ENCODE assay signal across 23 cellular contexts in genomic region chr7:123372368-123372767, GRCh38.
"Had no signal": no experiment of that assay in that cellular context is flagged by ENCODE, and none has a peak within 500 bp of the region (broad histone marks: within the 10 kb centered on the region; RNA-seq: fewer than 3 reads in every experiment).

No MANE protein-coding gene starts in this region.

- H3K9me3 ChIP-seq: ascending aorta, breast epithelium, neutrophil, spleen, thoracic aorta, upper lobe of left lung had no signal

- ATAC-seq: activated CD8-positive, alpha-beta T cell treated with anti-CD3 and anti-CD28 coated beads for 36 hours; foreskin keratinocyte; left ventricle myocardium superior; natural killer cell; sciatic nerve; stimulated activated naive B cell treated with anti-CD40 and anti-IgM and Interleukin-4, amounts not matched to agents 10 μg/mL and 1 μg/mL and 100 μg/mL, for 72 hours; T-cell; WTC11 had no signal

- H3K4me1 Mint-ChIP-seq: activated naive CD4-positive, alpha-beta T cell treated with anti-CD3 and anti-CD28 coated beads, Interleukin-2, amount 10 ng/mL, durations not matched to agents 7 days and 5 days; memory B cell; natural killer cell; stimulated activated naive B cell treated with anti-CD40 and anti-IgM and Interleukin-4, amounts not matched to agents 10 μg/mL and 1 μg/mL and 100 μg/mL, for 72 hours; T-cell; WTC11 had no signal

- DNase-seq: activated CD4-positive, alpha-beta T cell treated with anti-CD3 and anti-CD28 coated beads for 48 hours; activated CD8-positive, alpha-beta T cell treated with anti-CD3 and anti-CD28 coated beads for 36 hours; activated naive CD4-positive, alpha-beta T cell treated with anti-CD3 and anti-CD28 coated beads, Interleukin-2, amount 10 ng/mL, durations not matched to agents 7 days and 5 days; activated T-cell treated with anti-CD3 and anti-CD28 coated beads, Interleukin-2, amount 50 U/mL, for 24 hours; dermis blood vessel endothelial cell; effector memory CD4-positive, alpha-beta T cell; glutamatergic neuron; kidney; left ventricle myocardium superior; natural killer cell; spleen; stimulated activated naive B cell treated with anti-CD40 and anti-IgM and Interleukin-4, amounts not matched to agents 10 μg/mL and 1 μg/mL and 100 μg/mL, for 72 hours; T-cell; upper lobe of left lung had no signal

- H3K4me3 Mint-ChIP-seq: activated CD8-positive, alpha-beta T cell treated with anti-CD3 and anti-CD28 coated beads for 36 hours; activated naive CD4-positive, alpha-beta T cell treated with anti-CD3 and anti-CD28 coated beads, Interleukin-2, amount 10 ng/mL, durations not matched to agents 7 days and 5 days; activated T-cell treated with anti-CD3 and anti-CD28 coated beads, Interleukin-2, amount 50 U/mL, for 24 hours; memory B cell; natural killer cell; stimulated activated naive B cell treated with anti-CD40 and anti-IgM and Interleukin-4, amounts not matched to agents 10 μg/mL and 1 μg/mL and 100 μg/mL, for 72 hours; T-cell; WTC11 had no signal

- H3K36me3 Mint-ChIP-seq: activated naive CD4-positive, alpha-beta T cell treated with anti-CD3 and anti-CD28 coated beads, Interleukin-2, amount 10 ng/mL, durations not matched to agents 7 days and 5 days; memory B cell; natural killer cell; stimulated activated naive B cell treated with anti-CD40 and anti-IgM and Interleukin-4, amounts not matched to agents 10 μg/mL and 1 μg/mL and 100 μg/mL, for 72 hours; T-cell; WTC11 had no signal

- H3K9me3 Mint-ChIP-seq: activated CD8-positive, alpha-beta T cell treated with anti-CD3 and anti-CD28 coated beads for 36 hours; activated naive CD4-positive, alpha-beta T cell treated with anti-CD3 and anti-CD28 coated beads, Interleukin-2, amount 10 ng/mL, durations not matched to agents 7 days and 5 days; activated T-cell treated with anti-CD3 and anti-CD28 coated beads, Interleukin-2, amount 50 U/mL, for 24 hours; memory B cell; stimulated activated naive B cell treated with anti-CD40 and anti-IgM and Interleukin-4, amounts not matched to agents 10 μg/mL and 1 μg/mL and 100 μg/mL, for 72 hours had no signal

- H3K4me3 ChIP-seq: ascending aorta, breast epithelium, spleen, thoracic aorta, upper lobe of left lung had no signal

- H3K27ac ChIP-seq: ascending aorta, breast epithelium, foreskin keratinocyte, neutrophil, parathyroid adenoma, thoracic aorta, upper lobe of left lung had no signal

- H3K36me3 ChIP-seq: ascending aorta, breast epithelium, neutrophil, spleen, thoracic aorta, upper lobe of left lung had no signal

- H3K27me3 Mint-ChIP-seq: activated CD8-positive, alpha-beta T cell treated with anti-CD3 and anti-CD28 coated beads for 36 hours; activated naive CD4-positive, alpha-beta T cell treated with anti-CD3 and anti-CD28 coated beads, Interleukin-2, amount 10 ng/mL, durations not matched to agents 7 days and 5 days; activated T-cell treated with anti-CD3 and anti-CD28 coated beads, Interleukin-2, amount 50 U/mL, for 24 hours; memory B cell; stimulated activated naive B cell treated with anti-CD40 and anti-IgM and Interleukin-4, amounts not matched to agents 10 μg/mL and 1 μg/mL and 100 μg/mL, for 72 hours; T-cell had no signal

- H3K4me1 ChIP-seq: ascending aorta, breast epithelium, foreskin keratinocyte, parathyroid adenoma, spleen, upper lobe of left lung had no signal

- H3K27ac Mint-ChIP-seq: activated CD8-positive, alpha-beta T cell treated with anti-CD3 and anti-CD28 coated beads for 36 hours; activated naive CD4-positive, alpha-beta T cell treated with anti-CD3 and anti-CD28 coated beads, Interleukin-2, amount 10 ng/mL, durations not matched to agents 7 days and 5 days; activated T-cell treated with anti-CD3 and anti-CD28 coated beads, Interleukin-2, amount 50 U/mL, for 24 hours; memory B cell; natural killer cell; stimulated activated naive B cell treated with anti-CD40 and anti-IgM and Interleukin-4, amounts not matched to agents 10 μg/mL and 1 μg/mL and 100 μg/mL, for 72 hours; T-cell; WTC11 had no signal

- H3K27me3 ChIP-seq: ascending aorta, breast epithelium, foreskin keratinocyte, neutrophil, spleen, upper lobe of left lung had no signal
